1 cellular context compared by ENCODE assay signal in the genomic region with DNA sequence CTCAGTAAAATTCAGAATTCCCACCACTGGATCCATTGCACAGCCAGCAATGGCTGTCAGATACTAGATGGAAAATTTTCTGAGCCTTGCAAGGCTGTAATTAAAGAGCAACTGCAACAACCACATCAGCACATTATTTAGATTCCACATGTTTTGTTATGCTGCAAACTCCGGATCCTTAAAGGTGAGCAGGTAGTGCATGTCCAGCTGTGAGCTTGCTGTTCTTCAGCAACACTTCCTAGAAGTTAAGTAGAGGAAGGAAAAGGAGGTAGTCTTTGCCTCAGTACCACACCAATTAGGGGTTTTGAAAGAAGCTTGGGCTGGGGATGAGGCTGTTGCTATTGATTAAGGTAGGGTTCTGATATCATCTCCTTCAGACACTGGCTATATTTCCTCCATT.
A peak's percentile ranks its signal among the peaks of the same experiment; 100 is the strongest.
TF ChIP-seq lines count a peak whose summit lies in the region.

No MANE protein-coding gene starts in this region.

TF ChIP-seq in H1, 55 proteins besides CTCF, POLR2A, EP300 and RAD21:
- TF ChIP-seq RFX5 (IDR thresholded peaks at IDR 0.05; ENCODE audit: borderline replicate concordance, low read depth, low read length) (no peak), TBP (IDR thresholded peaks at IDR 0.05; ENCODE audit: low read depth, low read length) (no peak), CHD1 (IDR thresholded peaks at IDR 0.05; ENCODE audit: low read depth, low read length) (no peak), SP2 (IDR thresholded peaks at IDR 0.05; ENCODE audit: low read length) (no peak), TCF12 (IDR thresholded peaks at IDR 0.05; ENCODE audit: low read depth, low read length) (no peak), CEBPB (IDR thresholded peaks at IDR 0.05; ENCODE audit: low read depth, low read length) (0 out of 2 replicates have a peak, but pooled peaks have one; percentile 10), EZH2 (IDR thresholded peaks at IDR 0.05; ENCODE audit: low read depth, low read length, severe bottlenecking) (no peak), SIX5 (IDR thresholded peaks at IDR 0.05; ENCODE audit: low read depth, low read length) (no peak), GABPA (IDR thresholded peaks at IDR 0.05; ENCODE audit: borderline replicate concordance, insufficient read depth, low read length) (no peak), TEAD4 (IDR thresholded peaks at IDR 0.05; ENCODE audit: low read depth, low read length) (no peak; the same call in 1 of the 2 replicates), ATF3 (IDR thresholded peaks at IDR 0.05; ENCODE audit: insufficient read depth, low read depth, low read length) (no peak), JUND (IDR thresholded peaks at IDR 0.05; ENCODE audit: low read length) (no peak), CBX5 (IDR thresholded peaks at IDR 0.05; ENCODE audit: low read depth, low read length) (no peak), HDAC2 (IDR thresholded peaks at IDR 0.05; ENCODE audit: borderline replicate concordance in 1 of 2, low read depth in 2 of 2, low read length in 2 of 2) (0 out of 4 replicates have a peak, but pooled peaks of 1 of the 2 experiments have one; percentile 17), POU5F1 (IDR thresholded peaks at IDR 0.05; ENCODE audit: low read depth, low read length) (no peak), SP1 (IDR thresholded peaks at IDR 0.05; ENCODE audit: low read depth, low read length) (0 out of 2 replicates have a peak, but pooled peaks have one; percentile 26), BCL11A (IDR thresholded peaks at IDR 0.05; ENCODE audit: low read depth in 2 of 2, low read length in 2 of 2) (peak in 1 of 2 experiments; percentile 45), JUN (IDR thresholded peaks at IDR 0.05; ENCODE audit: low read depth, low read length) (no peak), POLR2AphosphoS5 (IDR thresholded peaks at IDR 0.05; ENCODE audit: low read depth, low read length) (no peak), KDM5A (IDR thresholded peaks at IDR 0.05; ENCODE audit: low read length) (no peak), ASH2L (IDR thresholded peaks at IDR 0.05; ENCODE audit: low read length) (no peak), NANOG (IDR thresholded peaks at IDR 0.05; ENCODE audit: insufficient read depth, low read depth, low read length, poor library complexity, severe bottlenecking) (no peak), SP4 (IDR thresholded peaks at IDR 0.05; ENCODE audit: low read length) (no peak), NRF1 (IDR thresholded peaks at IDR 0.05; ENCODE audit: low read depth, low read length) (no peak), PHF8 (conservative IDR thresholded peaks at IDR 0.05; ENCODE audit: low read depth, low read length) (no peak)
- TF ChIP-seq, protein P1, sequence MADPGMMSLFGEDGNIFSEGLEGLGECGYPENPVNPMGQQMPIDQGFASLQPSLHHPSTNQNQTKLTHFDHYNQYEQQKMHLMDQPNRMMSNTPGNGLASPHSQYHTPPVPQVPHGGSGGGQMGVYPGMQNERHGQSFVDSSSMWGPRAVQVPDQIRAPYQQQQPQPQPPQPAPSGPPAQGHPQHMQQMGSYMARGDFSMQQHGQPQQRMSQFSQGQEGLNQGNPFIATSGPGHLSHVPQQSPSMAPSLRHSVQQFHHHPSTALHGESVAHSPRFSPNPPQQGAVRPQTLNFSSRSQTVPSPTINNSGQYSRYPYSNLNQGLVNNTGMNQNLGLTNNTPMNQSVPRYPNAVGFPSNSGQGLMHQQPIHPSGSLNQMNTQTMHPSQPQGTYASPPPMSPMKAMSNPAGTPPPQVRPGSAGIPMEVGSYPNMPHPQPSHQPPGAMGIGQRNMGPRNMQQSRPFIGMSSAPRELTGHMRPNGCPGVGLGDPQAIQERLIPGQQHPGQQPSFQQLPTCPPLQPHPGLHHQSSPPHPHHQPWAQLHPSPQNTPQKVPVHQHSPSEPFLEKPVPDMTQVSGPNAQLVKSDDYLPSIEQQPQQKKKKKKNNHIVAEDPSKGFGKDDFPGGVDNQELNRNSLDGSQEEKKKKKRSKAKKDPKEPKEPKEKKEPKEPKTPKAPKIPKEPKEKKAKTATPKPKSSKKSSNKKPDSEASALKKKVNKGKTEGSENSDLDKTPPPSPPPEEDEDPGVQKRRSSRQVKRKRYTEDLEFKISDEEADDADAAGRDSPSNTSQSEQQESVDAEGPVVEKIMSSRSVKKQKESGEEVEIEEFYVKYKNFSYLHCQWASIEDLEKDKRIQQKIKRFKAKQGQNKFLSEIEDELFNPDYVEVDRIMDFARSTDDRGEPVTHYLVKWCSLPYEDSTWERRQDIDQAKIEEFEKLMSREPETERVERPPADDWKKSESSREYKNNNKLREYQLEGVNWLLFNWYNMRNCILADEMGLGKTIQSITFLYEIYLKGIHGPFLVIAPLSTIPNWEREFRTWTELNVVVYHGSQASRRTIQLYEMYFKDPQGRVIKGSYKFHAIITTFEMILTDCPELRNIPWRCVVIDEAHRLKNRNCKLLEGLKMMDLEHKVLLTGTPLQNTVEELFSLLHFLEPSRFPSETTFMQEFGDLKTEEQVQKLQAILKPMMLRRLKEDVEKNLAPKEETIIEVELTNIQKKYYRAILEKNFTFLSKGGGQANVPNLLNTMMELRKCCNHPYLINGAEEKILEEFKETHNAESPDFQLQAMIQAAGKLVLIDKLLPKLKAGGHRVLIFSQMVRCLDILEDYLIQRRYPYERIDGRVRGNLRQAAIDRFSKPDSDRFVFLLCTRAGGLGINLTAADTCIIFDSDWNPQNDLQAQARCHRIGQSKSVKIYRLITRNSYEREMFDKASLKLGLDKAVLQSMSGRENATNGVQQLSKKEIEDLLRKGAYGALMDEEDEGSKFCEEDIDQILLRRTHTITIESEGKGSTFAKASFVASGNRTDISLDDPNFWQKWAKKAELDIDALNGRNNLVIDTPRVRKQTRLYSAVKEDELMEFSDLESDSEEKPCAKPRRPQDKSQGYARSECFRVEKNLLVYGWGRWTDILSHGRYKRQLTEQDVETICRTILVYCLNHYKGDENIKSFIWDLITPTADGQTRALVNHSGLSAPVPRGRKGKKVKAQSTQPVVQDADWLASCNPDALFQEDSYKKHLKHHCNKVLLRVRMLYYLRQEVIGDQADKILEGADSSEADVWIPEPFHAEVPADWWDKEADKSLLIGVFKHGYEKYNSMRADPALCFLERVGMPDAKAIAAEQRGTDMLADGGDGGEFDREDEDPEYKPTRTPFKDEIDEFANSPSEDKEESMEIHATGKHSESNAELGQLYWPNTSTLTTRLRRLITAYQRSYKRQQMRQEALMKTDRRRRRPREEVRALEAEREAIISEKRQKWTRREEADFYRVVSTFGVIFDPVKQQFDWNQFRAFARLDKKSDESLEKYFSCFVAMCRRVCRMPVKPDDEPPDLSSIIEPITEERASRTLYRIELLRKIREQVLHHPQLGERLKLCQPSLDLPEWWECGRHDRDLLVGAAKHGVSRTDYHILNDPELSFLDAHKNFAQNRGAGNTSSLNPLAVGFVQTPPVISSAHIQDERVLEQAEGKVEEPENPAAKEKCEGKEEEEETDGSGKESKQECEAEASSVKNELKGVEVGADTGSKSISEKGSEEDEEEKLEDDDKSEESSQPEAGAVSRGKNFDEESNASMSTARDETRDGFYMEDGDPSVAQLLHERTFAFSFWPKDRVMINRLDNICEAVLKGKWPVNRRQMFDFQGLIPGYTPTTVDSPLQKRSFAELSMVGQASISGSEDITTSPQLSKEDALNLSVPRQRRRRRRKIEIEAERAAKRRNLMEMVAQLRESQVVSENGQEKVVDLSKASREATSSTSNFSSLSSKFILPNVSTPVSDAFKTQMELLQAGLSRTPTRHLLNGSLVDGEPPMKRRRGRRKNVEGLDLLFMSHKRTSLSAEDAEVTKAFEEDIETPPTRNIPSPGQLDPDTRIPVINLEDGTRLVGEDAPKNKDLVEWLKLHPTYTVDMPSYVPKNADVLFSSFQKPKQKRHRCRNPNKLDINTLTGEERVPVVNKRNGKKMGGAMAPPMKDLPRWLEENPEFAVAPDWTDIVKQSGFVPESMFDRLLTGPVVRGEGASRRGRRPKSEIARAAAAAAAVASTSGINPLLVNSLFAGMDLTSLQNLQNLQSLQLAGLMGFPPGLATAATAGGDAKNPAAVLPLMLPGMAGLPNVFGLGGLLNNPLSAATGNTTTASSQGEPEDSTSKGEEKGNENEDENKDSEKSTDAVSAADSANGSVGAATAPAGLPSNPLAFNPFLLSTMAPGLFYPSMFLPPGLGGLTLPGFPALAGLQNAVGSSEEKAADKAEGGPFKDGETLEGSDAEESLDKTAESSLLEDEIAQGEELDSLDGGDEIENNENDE (IDR thresholded peaks at IDR 0.05; ENCODE audit: insufficient replicate concordance, low read length) = no peak
